ENCODE assay signal across 8 cellular contexts in the genomic region with DNA sequence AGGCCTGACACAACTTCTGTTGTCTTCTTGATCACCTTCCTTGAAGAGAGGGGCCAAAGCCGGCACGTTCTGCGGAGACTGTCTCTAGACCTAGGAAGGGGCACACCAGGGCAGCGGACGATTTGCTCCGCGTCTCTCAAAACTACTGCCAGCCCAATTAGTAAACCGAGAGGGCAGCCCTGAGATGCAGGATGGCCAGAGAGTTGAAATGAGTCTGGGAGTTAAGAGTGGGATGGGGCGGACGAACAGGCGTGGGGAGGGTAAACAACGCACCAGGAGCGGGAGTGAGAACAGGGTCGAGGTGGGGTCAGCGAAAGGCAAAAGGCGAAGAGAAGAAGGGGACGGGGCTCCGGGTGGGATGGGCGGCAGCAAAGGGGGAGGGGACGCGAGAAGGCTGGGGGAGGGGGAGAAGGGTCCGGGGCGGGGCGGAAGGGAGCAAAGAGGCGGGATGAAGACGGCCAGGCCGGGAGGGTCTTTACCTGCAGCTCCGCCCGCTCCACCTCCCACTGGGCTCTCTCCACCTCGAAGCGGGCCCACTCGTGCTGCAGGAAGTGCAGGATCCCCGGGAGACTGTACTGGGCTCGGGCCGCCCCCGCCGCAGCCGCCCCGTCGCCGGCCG. TPM values are rescaled to one million over a fixed set of nuclear protein-coding genes. Genes with fewer than 3 reads are reported as not detected.
A peak's percentile ranks its signal among the peaks of the same experiment; 100 is the strongest.
DNase-seq lines count a peak whose midpoint lies in the region; ATAC-seq lines count a peak whose summit lies in the region.

No MANE protein-coding gene starts in this region.

- 1% methylated on average over 37 to 41 of the region's 42 CpGs for WGBS in esophagus, 2 donors
- under 1% methylated on average over 42 of the region's 42 CpGs for WGBS in thymus

- H3K27ac Mint-ChIP-seq in natural killer cell treated with Interleukin-12 subunit alpha and Interleukin-12 subunit beta and Interleukin-15 and Interleukin-18, amount 100 ng/mL, for 72 hours = peak overlapping the region; percentile 82 to 93

- no peaks in the 10 kb centered on the region for H3K27me3 Mint-ChIP-seq in natural killer cell treated with Interleukin-12 subunit alpha and Interleukin-12 subunit beta and Interleukin-15 and Interleukin-18, amount 100 ng/mL, for 72 hours

- no peaks in the 10 kb centered on the region for H3K36me3 Mint-ChIP-seq in natural killer cell treated with Interleukin-12 subunit alpha and Interleukin-12 subunit beta and Interleukin-15 and Interleukin-18, amount 100 ng/mL, for 72 hours

- peaks cover 51 to 53% of the 10 kb centered on the region in 2 donors for H3K4me1 Mint-ChIP-seq in natural killer cell treated with Interleukin-12 subunit alpha and Interleukin-12 subunit beta and Interleukin-15 and Interleukin-18, amount 100 ng/mL, for 72 hours (ENCODE audit: low read depth in 2 of 2)

- no peaks in the 10 kb centered on the region for H3K9me3 Mint-ChIP-seq in natural killer cell treated with Interleukin-12 subunit alpha and Interleukin-12 subunit beta and Interleukin-15 and Interleukin-18, amount 100 ng/mL, for 72 hours

- H3K27ac ChIP-seq in esophagus (ENCODE audit: low read depth in 2 of 2, low read length in 1 of 2) (peak overlapping the region; percentile 79 to 92), thymus (ENCODE audit: low read depth) (peak overlapping the region; percentile 67)

- H3K9me3 ChIP-seq in esophagus (ENCODE audit: control insufficient read depth in 2 of 2, insufficient read depth in 1 of 2, low read depth in 1 of 2, low read length in 1 of 2) = no peaks in the 10 kb centered on the region
- no peaks in the 10 kb centered on the region for H3K9me3 ChIP-seq in thymus (ENCODE audit: control insufficient read depth)

- DNase-seq in DMS 273 (lab: John Stamatoyannopoulos, UW; ENCODE audit: unreplicated experiment) = peak; percentile 71
- no peak for DNase-seq in DMS 273 treated with DMSO at 0.1 percent for 48 hours (lab: John Stamatoyannopoulos, UW)
- DNase-seq in NCI-H1694 treated with DMSO at 0.1 percent for 48 hours (lab: John Stamatoyannopoulos, UW) = peak; percentile 36
- DNase-seq in activated CD8-positive, alpha-beta memory T cell treated with anti-CD3 and anti-CD28 coated beads, Interleukin-2, amount 50 U/mL, for 24 hours (ENCODE audit: extremely low read depth) = peak; percentile 2
- peak; percentile 66 for DNase-seq in natural killer cell treated with Interleukin-12 subunit alpha and Interleukin-12 subunit beta and Interleukin-15 and Interleukin-18, amount 100 ng/mL, for 72 hours (ENCODE audit: low spot score)

- H3K36me3 ChIP-seq in esophagus (ENCODE audit: control insufficient read depth in 2 of 2, insufficient read depth in 2 of 2, low read length in 1 of 2) (no peaks in the 10 kb centered on the region), thymus (ENCODE audit: control insufficient read depth, insufficient read depth) (no peaks in the 10 kb centered on the region)

- no peaks in the 10 kb centered on the region for H3K27me3 ChIP-seq in esophagus (ENCODE audit: control insufficient read depth in 1 of 2, insufficient read depth in 2 of 2, low read length in 2 of 2)
- H3K27me3 ChIP-seq in thymus (ENCODE audit: control insufficient read depth, insufficient read depth) = no peaks in the 10 kb centered on the region

- peak overlapping the region; percentile 81 to 89 for H3K4me3 ChIP-seq in esophagus (ENCODE audit: low read depth in 1 of 2, low read length in 2 of 2)
- H3K4me3 ChIP-seq in thymus (ENCODE audit: low read length) = peak overlapping the region; percentile 96

- H3K4me3 Mint-ChIP-seq in natural killer cell treated with Interleukin-12 subunit alpha and Interleukin-12 subunit beta and Interleukin-15 and Interleukin-18, amount 100 ng/mL, for 72 hours = peak overlapping the region; percentile 99

- no peaks in the 10 kb centered on the region for H3K4me1 ChIP-seq in esophagus (ENCODE audit: control insufficient read depth in 2 of 2, insufficient read depth in 2 of 2, low read length in 1 of 2)
- H3K4me1 ChIP-seq in thymus (ENCODE audit: control insufficient read depth, insufficient read depth, low read length) = peaks cover 10% of the 10 kb centered on the region

- ATAC-seq in HG02623 (IDR thresholded peaks at IDR 0.05; ENCODE audit: unreplicated experiment) = peak; percentile 29
- ATAC-seq in natural killer cell treated with Interleukin-12 subunit alpha and Interleukin-12 subunit beta and Interleukin-15 and Interleukin-18, amount 100 ng/mL, for 72 hours = peak; percentile 46 to 48

RNA-seq across cellular contexts. Expression of a gene that starts 0.5 kb away (rescaled TPM):
- polyA plus RNA-seq in esophagus (10 to 100 TPM in 1 of 2 donors, 1 to 10 TPM in 1; 9.2 to 12.2 TPM), thymus (6.0 TPM)
- total RNA-seq in natural killer cell treated with Interleukin-12 subunit alpha and Interleukin-12 subunit beta and Interleukin-15 and Interleukin-18, amount 100 ng/mL, for 72 hours = 10 to 100 TPM; 25.3 to 36.0 TPM
